ENCODE assay signal across 8 cellular contexts in genomic region chr16:9050102-9050830, GRCh38. TPM values are rescaled to one million over a fixed set of nuclear protein-coding genes. Genes with fewer than 3 reads are reported as not detected.
A peak's percentile ranks its signal among the peaks of the same experiment; 100 is the strongest.
DNase-seq lines count a peak whose midpoint lies in the region; ATAC-seq and TF ChIP-seq lines count a peak whose summit lies in the region.

No MANE protein-coding gene starts in this region.

- no TSS peak for BruUV-seq in Caco-2 (replicated peaks; lab: Mats Ljungman, UMichigan)

- TF ChIP-seq CTCF in Caco-2 (IDR thresholded peaks at IDR 0.05; ENCODE audit: insufficient read depth in 1 of 2, low read depth in 1 of 2, low read length in 1 of 2, severe bottlenecking in 1 of 2, unreplicated experiment in 1 of 2), result peak; percentile 34 to 43
- peak; percentile 96 for TF ChIP-seq CTCF in WTC11 (IDR thresholded peaks at IDR 0.05)
- no peak for TF ChIP-seq CTCF in CD4-positive, alpha-beta T cell (IDR thresholded peaks at IDR 0.05)

- no peak overlapping the region for H3K9ac ChIP-seq in GM23248

- H3K27ac Mint-ChIP-seq in Caco-2 (ENCODE audit: unreplicated experiment) (no peak overlapping the region), WTC11 (peak overlapping the region; percentile 85)
- no peak overlapping the region for H3K27ac Mint-ChIP-seq in CD4-positive, alpha-beta T cell

- peaks cover 31% of the 10 kb centered on the region for H3F3A ChIP-seq in GM23248 (ENCODE audit: insufficient read depth)

- H3K36me3 Mint-ChIP-seq in Caco-2 (ENCODE audit: insufficient read depth, unreplicated experiment) (peaks cover 5% of the 10 kb centered on the region), WTC11 (peaks cover 5% of the 10 kb centered on the region)
- H3K36me3 Mint-ChIP-seq in CD4-positive, alpha-beta T cell (ENCODE audit: low read depth), result no peaks in the 10 kb centered on the region

- H3K36me3 ChIP-seq in Caco-2 (ENCODE audit: control insufficient read depth, insufficient read depth, low read length) (no peaks in the 10 kb centered on the region), GM23248 (ENCODE audit: low read depth) (no peaks in the 10 kb centered on the region)

- H3K9me3 Mint-ChIP-seq in Caco-2 (ENCODE audit: unreplicated experiment) (peaks cover 12% of the 10 kb centered on the region), WTC11 (peaks cover 19% of the 10 kb centered on the region)
- peaks cover 5% of the 10 kb centered on the region for H3K9me3 Mint-ChIP-seq in CD4-positive, alpha-beta T cell

- intact Hi-C loops in Caco-2 (cut with micrococcal nuclease; ENCODE audit: unreplicated experiment), result loop anchor here (5.0 kb wide), 1 partner anchor 42 kb away; the partner anchor contains the start of gene HAPSTR1
- intact Hi-C loops in CD4-positive, alpha-beta T cell (cut with DNase I, micrococcal nuclease), result no loop called here

- no peaks in the 10 kb centered on the region for H3K79me2 ChIP-seq in GM23248 (ENCODE audit: insufficient read depth)

- H3K27me3 ChIP-seq in Caco-2 (replicated peaks; ENCODE audit: control insufficient read depth, insufficient read depth, low read length), result no peaks in the 10 kb centered on the region
- H3K27me3 ChIP-seq in GM23248 (replicated peaks; ENCODE audit: insufficient read depth), result no peaks in the 10 kb centered on the region
- no peaks in the 10 kb centered on the region for H3K27me3 ChIP-seq in CD4-positive, alpha-beta T cell (ENCODE audit: control insufficient read depth, insufficient read depth, low read length)

- no peak overlapping the region for H3K4me2 ChIP-seq in GM23248 (ENCODE audit: unreplicated experiment)

- CTCF ChIA-PET in Caco-2 (lab: Charles Lee) (no interaction called here), WTC11 (lab: Charles Lee) (interaction anchor here (0.6 to 2.3 kb wide), 43 partner anchors 8 to 389 kb away, joined by 3 to 36 read pairs (median 4); partner anchors contain the start of genes ABAT, CARHSP1, HAPSTR1 and PMM2)
- CTCF ChIA-PET in CD4-positive, alpha-beta T cell (lab: Charles Lee), result no interaction called here

- H3K9me3 ChIP-seq in Caco-2 (no peaks in the 10 kb centered on the region), GM23248 (ENCODE audit: low read depth) (no peaks in the 10 kb centered on the region)
- no peaks in the 10 kb centered on the region for H3K9me3 ChIP-seq in CD4-positive, alpha-beta T cell (ENCODE audit: control insufficient read depth, low read length)

- DNase-seq in Caco-2 (peak in 1 of 2 experiments; percentile 12), GM23248 (peak; percentile 26), WTC11 (ENCODE audit: low spot score) (peak; percentile 84), iris pigment epithelial cell (ENCODE audit: low read depth) (peak; percentile 40), AG08395 (ENCODE audit: low spot score) (no peak), DMS79 (lab: John Stamatoyannopoulos, UW) (no peak), amygdala (lab: John Stamatoyannopoulos, UW) (no peak)
- DNase-seq in CD4-positive, alpha-beta T cell, result no peak

- H4K20me1 ChIP-seq in GM23248 (ENCODE audit: insufficient read depth), result no peaks in the 10 kb centered on the region

- ATAC-seq in WTC11, result peak; percentile 66
- ATAC-seq in CD4-positive, alpha-beta T cell (ENCODE audit: poor library complexity), result no peak

- POLR2A ChIA-PET in Caco-2 (lab: Charles Lee) (no interaction called here), WTC11 (lab: Charles Lee) (interaction anchor here (1.3 to 1.5 kb wide), 2 partner anchors 41 to 43 kb away, joined by 6 to 7 read pairs; partner anchors contain the start of gene HAPSTR1)
- POLR2A ChIA-PET in CD4-positive, alpha-beta T cell (lab: Charles Lee), result interaction anchor here (1.3 kb wide), 1 partner anchor 41 kb away, joined by 3 read pairs; the partner anchor contains the start of gene HAPSTR1

- no peak overlapping the region for H3K4me3 Mint-ChIP-seq in Caco-2 (ENCODE audit: unreplicated experiment)
- H3K4me3 Mint-ChIP-seq in WTC11, result no peak overlapping the region
- no peak overlapping the region for H3K4me3 Mint-ChIP-seq in CD4-positive, alpha-beta T cell

- H3K27me3 Mint-ChIP-seq in Caco-2 (ENCODE audit: insufficient read depth, unreplicated experiment) (no peaks in the 10 kb centered on the region), WTC11 (ENCODE audit: low read depth) (no peaks in the 10 kb centered on the region)
- peaks cover 8% of the 10 kb centered on the region for H3K27me3 Mint-ChIP-seq in CD4-positive, alpha-beta T cell

- in situ Hi-C loops in GM23248 (cut with MboI), result no loop called here

- WGBS in GM23248 (ENCODE audit: low coverage in 1 of 2, low lambda C conversion rate in 2 of 2, missing lambda C conversion rate in 2 of 2), 2 experiments, result 75 to 83% methylated on average over 20 of the region's 20 CpGs

- no peak overlapping the region for H3K4me3 ChIP-seq in Caco-2 (ENCODE audit: low read depth, low read length)
- H3K4me3 ChIP-seq in GM23248, result no peak overlapping the region

- H3K9me2 ChIP-seq in GM23248 (ENCODE audit: insufficient read depth), result no peaks in the 10 kb centered on the region

- H3K27ac ChIP-seq in GM23248, result no peak overlapping the region
- H3K27ac ChIP-seq in CD4-positive, alpha-beta T cell (ENCODE audit: low read depth, low read length), result no peak overlapping the region

- H3K4me1 ChIP-seq in Caco-2 (peaks cover 10% of the 10 kb centered on the region; the same call in 1 of the 2 replicates), GM23248 (ENCODE audit: insufficient read depth) (peaks cover 25% of the 10 kb centered on the region)

- H2AFZ ChIP-seq in GM23248, result no peak overlapping the region

- H3K4me1 Mint-ChIP-seq in Caco-2 (ENCODE audit: low read depth, unreplicated experiment) (peaks cover 14% of the 10 kb centered on the region), WTC11 (peaks cover 25% of the 10 kb centered on the region)
- no peaks in the 10 kb centered on the region for H3K4me1 Mint-ChIP-seq in CD4-positive, alpha-beta T cell (ENCODE audit: low read depth)

TF ChIP-seq in WTC11, 78 proteins besides CTCF, POLR2A, EP300 and RAD21:
- TF ChIP-seq SMAD3 (CRISPR knock-in tag; IDR thresholded peaks at IDR 0.05; ENCODE audit: borderline replicate concordance) (no peak), ETV6 (CRISPR knock-in tag; IDR thresholded peaks at IDR 0.05) (peak; percentile 47; the same call in 1 of the 2 replicates), PRDM15 (CRISPR knock-in tag; IDR thresholded peaks at IDR 0.05) (peak; percentile 69), ZNF416 (CRISPR knock-in tag; IDR thresholded peaks at IDR 0.05) (no peak), ATF1 (CRISPR knock-in tag; IDR thresholded peaks at IDR 0.05) (no peak), TP53 (CRISPR knock-in tag; IDR thresholded peaks at IDR 0.05) (no peak), SP1 (CRISPR knock-in tag; conservative IDR thresholded peaks at IDR 0.05) (no peak), ZNF423 (CRISPR knock-in tag; IDR thresholded peaks at IDR 0.05) (no peak), E2F5 (CRISPR knock-in tag; IDR thresholded peaks at IDR 0.05) (no peak)

RNA-seq across cellular contexts. Expression of gene HAPSTR1, which starts 41.2 kb away (rescaled TPM):
- total RNA-seq in Caco-2 (2022), result 42.9 and 47.1 TPM in 2 replicates
- 79.2 and 85.5 TPM in 2 replicates for total RNA-seq in GM23248 (2014; rRNA removed; shearing (Covaris generic))
- 11.7 and 12.0 TPM in 2 replicates for polyA plus RNA-seq in GM23248 (2016; fragmentation: Nextera tagmentation; extraction: Ambion mirVana)
- 54.3 to 59.1 TPM (median 56.4 TPM) in 3 replicates for total RNA-seq in WTC11 (2021)
- total RNA-seq in CD4-positive, alpha-beta T cell, result 100 to 1,000 TPM; 152 to 153 TPM

Comparison
In these comparisons a context has a peak if more than half of its experiments do, and no peak if none do; other contexts are left out.
1. DNase-seq: peak in GM23248 (single experiment), WTC11 (single experiment) and iris pigment epithelial cell (single experiment); none in AG08395 (single experiment), DMS79 (single experiment), amygdala (0 of 56) and CD4-positive, alpha-beta T cell (0 of 10).